ENCODE assay signal across 1 cellular context in the genomic region with DNA sequence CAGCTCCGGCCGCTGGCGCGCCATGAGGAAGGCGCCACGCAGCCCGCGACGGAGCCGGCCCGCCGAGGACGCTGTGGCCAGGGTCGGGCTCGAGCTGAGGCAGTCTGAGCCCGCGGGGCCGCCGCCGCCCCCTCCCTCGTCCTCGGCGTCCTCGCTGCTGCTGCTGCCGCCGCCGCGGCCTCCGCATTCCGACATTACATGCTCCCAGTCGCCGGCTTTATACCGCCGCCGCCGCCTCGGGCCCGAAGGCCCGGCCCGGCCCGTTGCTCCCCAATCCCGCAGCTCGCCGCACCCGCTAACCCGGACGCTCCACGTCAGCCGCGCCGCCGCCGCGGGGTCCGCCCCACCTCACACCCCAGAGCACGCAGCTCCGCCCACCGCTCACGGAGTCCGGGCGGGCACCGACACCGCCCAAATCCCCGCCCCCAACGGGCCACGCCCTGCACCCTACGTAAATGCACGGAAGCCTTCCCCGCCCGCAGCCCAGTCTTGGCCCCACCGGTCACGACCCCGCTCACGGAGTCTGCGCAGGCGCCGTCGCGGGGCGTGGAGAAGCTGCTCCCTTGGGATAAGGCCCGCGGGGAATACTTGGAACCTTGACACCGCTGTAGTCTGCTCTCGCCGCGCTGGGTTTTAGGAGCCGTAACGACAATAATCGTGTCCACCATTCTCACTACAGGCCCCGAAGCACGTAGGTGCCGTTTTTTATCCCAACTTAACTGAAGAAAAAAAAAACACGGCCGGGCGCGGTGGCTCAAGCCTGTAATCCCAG.
TF ChIP-seq lines count a peak whose summit lies in the region.

A gene with protein sequence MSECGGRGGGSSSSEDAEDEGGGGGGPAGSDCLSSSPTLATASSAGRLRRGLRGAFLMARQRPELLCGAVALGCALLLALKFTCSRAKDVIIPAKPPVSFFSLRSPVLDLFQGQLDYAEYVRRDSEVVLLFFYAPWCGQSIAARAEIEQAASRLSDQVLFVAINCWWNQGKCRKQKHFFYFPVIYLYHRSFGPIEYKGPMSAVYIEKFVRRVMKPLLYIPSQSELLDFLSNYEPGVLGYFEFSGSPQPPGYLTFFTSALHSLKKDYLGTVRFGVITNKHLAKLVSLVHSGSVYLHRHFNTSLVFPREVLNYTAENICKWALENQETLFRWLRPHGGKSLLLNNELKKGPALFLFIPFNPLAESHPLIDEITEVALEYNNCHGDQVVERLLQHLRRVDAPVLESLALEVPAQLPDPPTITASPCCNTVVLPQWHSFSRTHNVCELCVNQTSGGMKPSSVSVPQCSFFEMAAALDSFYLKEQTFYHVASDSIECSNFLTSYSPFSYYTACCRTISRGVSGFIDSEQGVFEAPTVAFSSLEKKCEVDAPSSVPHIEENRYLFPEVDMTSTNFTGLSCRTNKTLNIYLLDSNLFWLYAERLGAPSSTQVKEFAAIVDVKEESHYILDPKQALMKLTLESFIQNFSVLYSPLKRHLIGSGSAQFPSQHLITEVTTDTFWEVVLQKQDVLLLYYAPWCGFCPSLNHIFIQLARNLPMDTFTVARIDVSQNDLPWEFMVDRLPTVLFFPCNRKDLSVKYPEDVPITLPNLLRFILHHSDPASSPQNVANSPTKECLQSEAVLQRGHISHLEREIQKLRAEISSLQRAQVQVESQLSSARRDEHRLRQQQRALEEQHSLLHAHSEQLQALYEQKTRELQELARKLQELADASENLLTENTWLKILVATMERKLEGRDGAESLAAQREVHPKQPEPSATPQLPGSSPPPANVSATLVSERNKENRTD (minus strand): TSS at position 322 of the 772 bp plus-strand sequence. CDS start 127 bp downstream, at position 195.

TF ChIP-seq in H1, 55 proteins besides CTCF, POLR2A, EP300 and RAD21 (continues in another document):
- TF ChIP-seq TCF12 (IDR thresholded peaks at IDR 0.05; ENCODE audit: low read depth, low read length): no peak
- TF ChIP-seq SUZ12 (IDR thresholded peaks at IDR 0.05; ENCODE audit: low read length): peak; percentile 30; the same call in 1 of the 2 replicates
- TF ChIP-seq CBX5 (IDR thresholded peaks at IDR 0.05; ENCODE audit: low read depth, low read length): no peak
- TF ChIP-seq CEBPB (IDR thresholded peaks at IDR 0.05; ENCODE audit: low read depth, low read length): no peak
- TF ChIP-seq CREB1 (IDR thresholded peaks at IDR 0.05): peak; percentile 80
- no peak for TF ChIP-seq RFX5 (IDR thresholded peaks at IDR 0.05; ENCODE audit: borderline replicate concordance, low read depth, low read length)
- TF ChIP-seq TAF1 (IDR thresholded peaks at IDR 0.05; ENCODE audit: low read depth, low read length): peak; percentile 86
- TF ChIP-seq CBX8 (IDR thresholded peaks at IDR 0.05; ENCODE audit: borderline replicate concordance, low read depth, low read length): no peak
- TF ChIP-seq KDM4A (IDR thresholded peaks at IDR 0.05; ENCODE audit: low read depth, low read length, severe bottlenecking): peak; percentile 76
- no peak for TF ChIP-seq ZNF274 (IDR thresholded peaks at IDR 0.05; ENCODE audit: borderline replicate concordance, extremely low read depth, low read length)
- peak; percentile 77 for TF ChIP-seq BACH1 (IDR thresholded peaks at IDR 0.05; ENCODE audit: low read length)
- TF ChIP-seq POU5F1 (IDR thresholded peaks at IDR 0.05; ENCODE audit: low read depth, low read length): no peak
- no peak for TF ChIP-seq GTF2F1 (IDR thresholded peaks at IDR 0.05; ENCODE audit: borderline replicate concordance, low read depth, low read length)
- TF ChIP-seq RXRA (IDR thresholded peaks at IDR 0.05; ENCODE audit: insufficient read depth, low read depth, low read length): no peak
- TF ChIP-seq NRF1 (IDR thresholded peaks at IDR 0.05; ENCODE audit: low read depth, low read length): peak; percentile 44
- TF ChIP-seq, protein P1, sequence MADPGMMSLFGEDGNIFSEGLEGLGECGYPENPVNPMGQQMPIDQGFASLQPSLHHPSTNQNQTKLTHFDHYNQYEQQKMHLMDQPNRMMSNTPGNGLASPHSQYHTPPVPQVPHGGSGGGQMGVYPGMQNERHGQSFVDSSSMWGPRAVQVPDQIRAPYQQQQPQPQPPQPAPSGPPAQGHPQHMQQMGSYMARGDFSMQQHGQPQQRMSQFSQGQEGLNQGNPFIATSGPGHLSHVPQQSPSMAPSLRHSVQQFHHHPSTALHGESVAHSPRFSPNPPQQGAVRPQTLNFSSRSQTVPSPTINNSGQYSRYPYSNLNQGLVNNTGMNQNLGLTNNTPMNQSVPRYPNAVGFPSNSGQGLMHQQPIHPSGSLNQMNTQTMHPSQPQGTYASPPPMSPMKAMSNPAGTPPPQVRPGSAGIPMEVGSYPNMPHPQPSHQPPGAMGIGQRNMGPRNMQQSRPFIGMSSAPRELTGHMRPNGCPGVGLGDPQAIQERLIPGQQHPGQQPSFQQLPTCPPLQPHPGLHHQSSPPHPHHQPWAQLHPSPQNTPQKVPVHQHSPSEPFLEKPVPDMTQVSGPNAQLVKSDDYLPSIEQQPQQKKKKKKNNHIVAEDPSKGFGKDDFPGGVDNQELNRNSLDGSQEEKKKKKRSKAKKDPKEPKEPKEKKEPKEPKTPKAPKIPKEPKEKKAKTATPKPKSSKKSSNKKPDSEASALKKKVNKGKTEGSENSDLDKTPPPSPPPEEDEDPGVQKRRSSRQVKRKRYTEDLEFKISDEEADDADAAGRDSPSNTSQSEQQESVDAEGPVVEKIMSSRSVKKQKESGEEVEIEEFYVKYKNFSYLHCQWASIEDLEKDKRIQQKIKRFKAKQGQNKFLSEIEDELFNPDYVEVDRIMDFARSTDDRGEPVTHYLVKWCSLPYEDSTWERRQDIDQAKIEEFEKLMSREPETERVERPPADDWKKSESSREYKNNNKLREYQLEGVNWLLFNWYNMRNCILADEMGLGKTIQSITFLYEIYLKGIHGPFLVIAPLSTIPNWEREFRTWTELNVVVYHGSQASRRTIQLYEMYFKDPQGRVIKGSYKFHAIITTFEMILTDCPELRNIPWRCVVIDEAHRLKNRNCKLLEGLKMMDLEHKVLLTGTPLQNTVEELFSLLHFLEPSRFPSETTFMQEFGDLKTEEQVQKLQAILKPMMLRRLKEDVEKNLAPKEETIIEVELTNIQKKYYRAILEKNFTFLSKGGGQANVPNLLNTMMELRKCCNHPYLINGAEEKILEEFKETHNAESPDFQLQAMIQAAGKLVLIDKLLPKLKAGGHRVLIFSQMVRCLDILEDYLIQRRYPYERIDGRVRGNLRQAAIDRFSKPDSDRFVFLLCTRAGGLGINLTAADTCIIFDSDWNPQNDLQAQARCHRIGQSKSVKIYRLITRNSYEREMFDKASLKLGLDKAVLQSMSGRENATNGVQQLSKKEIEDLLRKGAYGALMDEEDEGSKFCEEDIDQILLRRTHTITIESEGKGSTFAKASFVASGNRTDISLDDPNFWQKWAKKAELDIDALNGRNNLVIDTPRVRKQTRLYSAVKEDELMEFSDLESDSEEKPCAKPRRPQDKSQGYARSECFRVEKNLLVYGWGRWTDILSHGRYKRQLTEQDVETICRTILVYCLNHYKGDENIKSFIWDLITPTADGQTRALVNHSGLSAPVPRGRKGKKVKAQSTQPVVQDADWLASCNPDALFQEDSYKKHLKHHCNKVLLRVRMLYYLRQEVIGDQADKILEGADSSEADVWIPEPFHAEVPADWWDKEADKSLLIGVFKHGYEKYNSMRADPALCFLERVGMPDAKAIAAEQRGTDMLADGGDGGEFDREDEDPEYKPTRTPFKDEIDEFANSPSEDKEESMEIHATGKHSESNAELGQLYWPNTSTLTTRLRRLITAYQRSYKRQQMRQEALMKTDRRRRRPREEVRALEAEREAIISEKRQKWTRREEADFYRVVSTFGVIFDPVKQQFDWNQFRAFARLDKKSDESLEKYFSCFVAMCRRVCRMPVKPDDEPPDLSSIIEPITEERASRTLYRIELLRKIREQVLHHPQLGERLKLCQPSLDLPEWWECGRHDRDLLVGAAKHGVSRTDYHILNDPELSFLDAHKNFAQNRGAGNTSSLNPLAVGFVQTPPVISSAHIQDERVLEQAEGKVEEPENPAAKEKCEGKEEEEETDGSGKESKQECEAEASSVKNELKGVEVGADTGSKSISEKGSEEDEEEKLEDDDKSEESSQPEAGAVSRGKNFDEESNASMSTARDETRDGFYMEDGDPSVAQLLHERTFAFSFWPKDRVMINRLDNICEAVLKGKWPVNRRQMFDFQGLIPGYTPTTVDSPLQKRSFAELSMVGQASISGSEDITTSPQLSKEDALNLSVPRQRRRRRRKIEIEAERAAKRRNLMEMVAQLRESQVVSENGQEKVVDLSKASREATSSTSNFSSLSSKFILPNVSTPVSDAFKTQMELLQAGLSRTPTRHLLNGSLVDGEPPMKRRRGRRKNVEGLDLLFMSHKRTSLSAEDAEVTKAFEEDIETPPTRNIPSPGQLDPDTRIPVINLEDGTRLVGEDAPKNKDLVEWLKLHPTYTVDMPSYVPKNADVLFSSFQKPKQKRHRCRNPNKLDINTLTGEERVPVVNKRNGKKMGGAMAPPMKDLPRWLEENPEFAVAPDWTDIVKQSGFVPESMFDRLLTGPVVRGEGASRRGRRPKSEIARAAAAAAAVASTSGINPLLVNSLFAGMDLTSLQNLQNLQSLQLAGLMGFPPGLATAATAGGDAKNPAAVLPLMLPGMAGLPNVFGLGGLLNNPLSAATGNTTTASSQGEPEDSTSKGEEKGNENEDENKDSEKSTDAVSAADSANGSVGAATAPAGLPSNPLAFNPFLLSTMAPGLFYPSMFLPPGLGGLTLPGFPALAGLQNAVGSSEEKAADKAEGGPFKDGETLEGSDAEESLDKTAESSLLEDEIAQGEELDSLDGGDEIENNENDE (IDR thresholded peaks at IDR 0.05; ENCODE audit: insufficient replicate concordance, low read length): no peak
- TF ChIP-seq, protein P2, sequence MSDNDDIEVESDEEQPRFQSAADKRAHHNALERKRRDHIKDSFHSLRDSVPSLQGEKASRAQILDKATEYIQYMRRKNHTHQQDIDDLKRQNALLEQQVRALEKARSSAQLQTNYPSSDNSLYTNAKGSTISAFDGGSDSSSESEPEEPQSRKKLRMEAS (IDR thresholded peaks at IDR 0.05): no peak; the same call in 1 of the 2 replicates
- no peak for TF ChIP-seq SIRT6 (IDR thresholded peaks at IDR 0.05; ENCODE audit: low read length)
- TF ChIP-seq EGR1 (IDR thresholded peaks at IDR 0.05; ENCODE audit: borderline replicate concordance, low read depth, low read length): no peak
- no peak for TF ChIP-seq CHD1 (IDR thresholded peaks at IDR 0.05; ENCODE audit: low read depth, low read length)
- TF ChIP-seq MAFK (IDR thresholded peaks at IDR 0.05; ENCODE audit: low read depth, low read length): no peak
- TF ChIP-seq USF2 (IDR thresholded peaks at IDR 0.05; ENCODE audit: low read length): no peak
- TF ChIP-seq ASH2L (IDR thresholded peaks at IDR 0.05; ENCODE audit: low read length): no peak
- TF ChIP-seq E2F6 (IDR thresholded peaks at IDR 0.05): no peak
- no peak for TF ChIP-seq ATF2 (IDR thresholded peaks at IDR 0.05; ENCODE audit: low read length)
- TF ChIP-seq SIX5 (IDR thresholded peaks at IDR 0.05; ENCODE audit: low read depth, low read length): no peak
- TF ChIP-seq JUN (IDR thresholded peaks at IDR 0.05; ENCODE audit: low read depth, low read length): no peak
- TF ChIP-seq PHF8 (conservative IDR thresholded peaks at IDR 0.05; ENCODE audit: low read depth, low read length): peak; percentile 77
- no peak for TF ChIP-seq KDM5A (IDR thresholded peaks at IDR 0.05; ENCODE audit: low read length)
- no peak for TF ChIP-seq JUND (IDR thresholded peaks at IDR 0.05; ENCODE audit: low read length)
- TF ChIP-seq SP4 (IDR thresholded peaks at IDR 0.05; ENCODE audit: low read length): peak; percentile 60; the same call in 1 of the 2 replicates
- no peak; the same call in 1 of the 2 replicates for TF ChIP-seq TEAD4 (IDR thresholded peaks at IDR 0.05; ENCODE audit: low read depth, low read length)
- no peak for TF ChIP-seq CTBP2 (IDR thresholded peaks at IDR 0.05; ENCODE audit: borderline replicate concordance, insufficient read depth, insufficient read length, low read length)
- TF ChIP-seq TBP (IDR thresholded peaks at IDR 0.05; ENCODE audit: low read depth, low read length): peak; percentile 85
- TF ChIP-seq YY1 (IDR thresholded peaks at IDR 0.05; ENCODE audit: low read depth, low read length): peak; percentile 64; the same call in 1 of the 2 replicates
- TF ChIP-seq SAP30 (IDR thresholded peaks at IDR 0.05; ENCODE audit: insufficient read depth, insufficient replicate concordance, low read length): no peak
- TF ChIP-seq SP1 (IDR thresholded peaks at IDR 0.05; ENCODE audit: low read depth, low read length): peak; percentile 68; the same call in 1 of the 2 replicates
- no peak for TF ChIP-seq SRF (IDR thresholded peaks at IDR 0.05; ENCODE audit: low read depth, low read length)
- TF ChIP-seq POLR2AphosphoS5 (IDR thresholded peaks at IDR 0.05; ENCODE audit: low read depth, low read length): peak; percentile 50
- no peak for TF ChIP-seq HDAC6 (IDR thresholded peaks at IDR 0.05; ENCODE audit: low read depth, low read length)
- no peak for TF ChIP-seq NANOG (IDR thresholded peaks at IDR 0.05; ENCODE audit: insufficient read depth, low read depth, low read length, poor library complexity, severe bottlenecking)
- TF ChIP-seq FOSL1 (IDR thresholded peaks at IDR 0.05; ENCODE audit: insufficient read depth, low read depth, low read length): no peak
- no peak for TF ChIP-seq RNF2 (IDR thresholded peaks at IDR 0.05; ENCODE audit: borderline replicate concordance, low read depth, low read length, missing control alignments, poor library complexity, severe bottlenecking)
- TF ChIP-seq GABPA (IDR thresholded peaks at IDR 0.05; ENCODE audit: borderline replicate concordance, insufficient read depth, low read length): no peak
- no peak for TF ChIP-seq KDM1A (IDR thresholded peaks at IDR 0.05; ENCODE audit: borderline replicate concordance, low read length)
- peak in 1 of 2 experiments; percentile 55; a peak in 1 of 4 replicates for TF ChIP-seq SIN3A (conservative IDR thresholded peaks at IDR 0.05 in 1 of 2, IDR thresholded peaks at IDR 0.05 in 1 of 2; ENCODE audit: low read depth in 1 of 2, low read length in 2 of 2)
- TF ChIP-seq BCL11A (IDR thresholded peaks at IDR 0.05; ENCODE audit: low read depth in 2 of 2, low read length in 2 of 2): no peak
